Comparison of ENCODE assay signal across 2 cellular contexts in genomic region chr21:45409466-45410150, GRCh38.
TF ChIP-seq lines count a peak whose summit lies in the region.

No MANE protein-coding gene starts in this region.

TF ChIP-seq in SK-N-SH, 30 proteins besides CTCF, POLR2A, EP300 and RAD21 (continued from another document):
- TF ChIP-seq REST (IDR thresholded peaks at IDR 0.05; ENCODE audit: low read depth, low read length) = no peak

TF ChIP-seq in SK-N-SH treated with all-trans-retinoic acid at 6 μM for 48 hours, 23 proteins besides CTCF, POLR2A, EP300 and RAD21 (continued from another document):
- no peak for TF ChIP-seq POU6F1 (CRISPR knock-in tag; IDR thresholded peaks at IDR 0.05; ENCODE audit: borderline replicate concordance, low read depth)
- TF ChIP-seq GLIS3 (CRISPR knock-in tag; IDR thresholded peaks at IDR 0.05) = no peak
- TF ChIP-seq BACH2 (CRISPR knock-in tag; IDR thresholded peaks at IDR 0.05; ENCODE audit: borderline replicate concordance) = no peak
- no peak for TF ChIP-seq ZC3H10 (CRISPR knock-in tag; IDR thresholded peaks at IDR 0.05)
- no peak for TF ChIP-seq ESRRG (CRISPR knock-in tag; IDR thresholded peaks at IDR 0.05)
- no peak for TF ChIP-seq ZFP30 (CRISPR knock-in tag; IDR thresholded peaks at IDR 0.05)
- TF ChIP-seq RARB (CRISPR knock-in tag; IDR thresholded peaks at IDR 0.05) = no peak
- no peak for TF ChIP-seq SNAI2 (CRISPR knock-in tag; IDR thresholded peaks at IDR 0.05)
- no peak for TF ChIP-seq TOX (CRISPR knock-in tag; IDR thresholded peaks at IDR 0.05; ENCODE audit: borderline replicate concordance)
- TF ChIP-seq ZNF70 (CRISPR knock-in tag; IDR thresholded peaks at IDR 0.05) = no peak
- TF ChIP-seq TSHZ2 (CRISPR knock-in tag; IDR thresholded peaks at IDR 0.05) = no peak
- no peak for TF ChIP-seq ARNTL (CRISPR knock-in tag; IDR thresholded peaks at IDR 0.05; ENCODE audit: borderline replicate concordance, low read depth)
